ENCODE assay signal across 1 cellular context in the genomic region with DNA sequence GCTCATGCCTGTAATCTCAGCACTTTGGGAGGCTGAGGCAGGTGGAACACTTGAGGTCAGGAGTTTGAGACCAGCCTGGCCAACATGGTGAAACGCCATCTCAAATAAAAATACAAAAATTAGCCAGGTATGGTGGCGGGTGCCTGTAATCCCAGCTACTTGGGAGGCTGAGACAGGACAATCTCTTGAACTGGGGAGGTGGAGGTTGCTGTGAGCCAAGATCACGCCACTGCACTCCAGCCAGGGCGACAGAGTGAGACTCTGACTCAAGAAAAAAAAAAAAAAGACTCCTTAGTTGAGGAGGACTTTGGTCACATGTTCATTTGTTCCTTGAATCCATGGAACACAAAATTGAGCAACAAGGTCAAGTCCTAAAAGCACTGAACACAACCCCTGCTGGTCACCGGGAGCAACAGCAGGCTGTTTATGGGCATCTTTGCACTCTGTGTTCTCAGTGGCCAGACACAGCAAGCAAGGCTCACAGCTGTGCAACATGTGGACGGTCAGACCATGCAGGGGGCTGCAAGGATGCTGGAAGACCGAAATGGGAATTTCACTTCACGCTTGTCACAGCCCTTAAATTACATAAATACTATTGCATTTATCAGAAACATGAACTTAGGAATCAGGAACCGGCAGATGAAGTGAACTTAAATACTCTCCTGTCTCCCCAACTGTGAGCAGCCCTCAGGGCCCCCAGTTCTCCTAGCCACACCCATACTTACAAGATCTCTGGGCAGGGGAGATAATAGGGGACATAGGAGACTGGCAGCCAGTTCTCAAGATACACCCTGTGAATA.
TF ChIP-seq lines count a peak whose summit lies in the region.

No MANE protein-coding gene starts in this region.

TF ChIP-seq in GM12878, 131 proteins besides CTCF, POLR2A, EP300 and RAD21:
- TF ChIP-seq EED (IDR thresholded peaks at IDR 0.05; ENCODE audit: low read depth) = no peak
- no peak for TF ChIP-seq WRNIP1 (IDR thresholded peaks at IDR 0.05; ENCODE audit: borderline replicate concordance, low read depth, low read length)
- peak; percentile 26; the same call in 1 of the 2 replicates for TF ChIP-seq SMC3 (IDR thresholded peaks at IDR 0.05; ENCODE audit: borderline replicate concordance, low read length)
- no peak for TF ChIP-seq SREBF2 (IDR thresholded peaks at IDR 0.05; ENCODE audit: low read length)
- TF ChIP-seq SRF (IDR thresholded peaks at IDR 0.05; ENCODE audit: low read depth in 2 of 2, low read length in 2 of 2) = peak; percentile 79 to 83; a peak in 3 of 4 replicates
- TF ChIP-seq NR2F1 (conservative IDR thresholded peaks at IDR 0.05) = no peak
TF ChIP-seq in GM12878: peak in this region for 2.
